Comparison of ENCODE assay signal across 8 cellular contexts in genomic region chr12:45268672-45269406, GRCh38. TPM values are rescaled to one million over a fixed set of nuclear protein-coding genes. Genes with fewer than 3 reads are reported as not detected.
DNase-seq lines count a peak whose midpoint lies in the region; ATAC-seq and TF ChIP-seq lines count a peak whose summit lies in the region.
"Had no signal": no experiment of that assay in that cellular context is flagged by ENCODE, and none has a peak within 500 bp of the region (broad histone marks: within the 10 kb centered on the region; RNA-seq: fewer than 3 reads in every experiment).

No MANE protein-coding gene starts in this region.

- peak overlapping the region; percentile 4 to 35 (median 30) for H3K4me3 Mint-ChIP-seq in nephron
- H3K4me3 Mint-ChIP-seq: stimulated activated naive CD8-positive, alpha-beta T cell treated with anti-CD3 and anti-CD28 coated beads, Interleukin-15, Interleukin-2, amounts not matched to agents 100 ng/mL and 50 ng/mL, for 24 hours had no signal

- peak overlapping the region; percentile 41 for H3K4me3 ChIP-seq in PC-3 (ENCODE audit: low read length)
- no peak overlapping the region for H3K4me3 ChIP-seq in epithelial cell of esophagus (ENCODE audit: low read length)

- TF ChIP-seq CTCF in PC-3 (conservative IDR thresholded peaks at IDR 0.05; ENCODE audit: low read depth, low read length), result peak; percentile 87
- peak; percentile 49 for TF ChIP-seq CTCF in epithelial cell of esophagus (IDR thresholded peaks at IDR 0.05; ENCODE audit: insufficient read depth, low read depth, low read length, missing control alignments)
- TF ChIP-seq CTCF in nephron (IDR thresholded peaks at IDR 0.05; ENCODE audit: unreplicated experiment in 3 of 3), result peak in 2 of 3 experiments; percentile 29 to 33

- H3K4me1 ChIP-seq in PC-3 (ENCODE audit: insufficient read depth, low read length), result peaks cover 32% of the 10 kb centered on the region

- H3K27me3 ChIP-seq in PC-3 (ENCODE audit: low read length), result no peaks in the 10 kb centered on the region

- no peaks in the 10 kb centered on the region for H3K27me3 Mint-ChIP-seq in nephron (ENCODE audit: low read depth)
- H3K27me3 Mint-ChIP-seq: stimulated activated naive CD8-positive, alpha-beta T cell treated with anti-CD3 and anti-CD28 coated beads, Interleukin-15, Interleukin-2, amounts not matched to agents 100 ng/mL and 50 ng/mL, for 24 hours had no signal

- no peaks in the 10 kb centered on the region for H3F3A ChIP-seq in PC-3 (ENCODE audit: low read length, unreplicated experiment)

- H3K36me3 ChIP-seq in PC-3 (ENCODE audit: low read depth, low read length), result no peaks in the 10 kb centered on the region

- no peaks in the 10 kb centered on the region for H3K9me2 ChIP-seq in PC-3 (replicated peaks; ENCODE audit: low read length)

- intact Hi-C loops in PC-3 (cut with micrococcal nuclease), result loop anchor here (1.0 to 2.0 kb wide), 5 partner anchors 35 to 458 kb away; partner anchors contain the start of gene ANO6

- DNase-seq in PC-3 (peak; percentile 95), epithelial cell of esophagus (ENCODE audit: low read depth) (peak; percentile 78), GDM1 (lab: John Stamatoyannopoulos, UW) (no peak)

- no peaks in the 10 kb centered on the region for H3K9me3 ChIP-seq in PC-3 (ENCODE audit: low read length)

- ATAC-seq in GM18511 (IDR thresholded peaks at IDR 0.05; ENCODE audit: unreplicated experiment), result peak; percentile 78
- peak; percentile 60 for ATAC-seq in HG03457 (IDR thresholded peaks at IDR 0.05; ENCODE audit: unreplicated experiment)
- peak; percentile 73 for ATAC-seq in PC-3
- no peak for ATAC-seq in HG03045 (IDR thresholded peaks at IDR 0.05; ENCODE audit: unreplicated experiment)

- BruUV-seq in PC-3 (replicated peaks; lab: Mats Ljungman, UMichigan), result no TSS peak

- H3K79me2 ChIP-seq in PC-3 (ENCODE audit: low read length), result peaks cover 3% of the 10 kb centered on the region

- peaks cover 5% of the 10 kb centered on the region for H3K36me3 Mint-ChIP-seq in nephron (ENCODE audit: low read depth)

- POLR2A ChIA-PET in PC-3 (lab: Charles Lee; ENCODE audit: unreplicated experiment), result interaction anchor here (0.8 kb wide), 1 partner anchor 34 kb away, joined by 8 read pairs; no protein-coding TSS in a partner anchor

- H3K9me3 Mint-ChIP-seq in nephron, result no peaks in the 10 kb centered on the region
- H3K9me3 Mint-ChIP-seq: stimulated activated naive CD8-positive, alpha-beta T cell treated with anti-CD3 and anti-CD28 coated beads, Interleukin-15, Interleukin-2, amounts not matched to agents 100 ng/mL and 50 ng/mL, for 24 hours had no signal

- no peaks in the 10 kb centered on the region for H4K20me1 ChIP-seq in PC-3 (ENCODE audit: low read length)

- peak overlapping the region; percentile 43 for H3K9ac ChIP-seq in PC-3 (ENCODE audit: low read length)

- peaks cover 44% of the 10 kb centered on the region for H3K4me1 Mint-ChIP-seq in nephron

- peak overlapping the region; percentile 92 to 96 (median 96) for H3K27ac Mint-ChIP-seq in nephron
- H3K27ac Mint-ChIP-seq: stimulated activated naive CD8-positive, alpha-beta T cell treated with anti-CD3 and anti-CD28 coated beads, Interleukin-15, Interleukin-2, amounts not matched to agents 100 ng/mL and 50 ng/mL, for 24 hours had no signal

- peak overlapping the region; percentile 88 for H3K27ac ChIP-seq in PC-3 (ENCODE audit: low read length)

- H2AFZ ChIP-seq in PC-3 (ENCODE audit: low read length), result peak overlapping the region; percentile 39; the same call in 1 of the 2 replicates

- H3K4me2 ChIP-seq in PC-3 (ENCODE audit: low read length), result peak overlapping the region; percentile 79

- CTCF ChIA-PET in PC-3 (lab: Charles Lee), result interaction anchor here (0.7 to 1.3 kb wide), 4 partner anchors 40 to 275 kb away, joined by 3 to 5 read pairs (median 4); no protein-coding TSS in a partner anchor

RNA-seq across cellular contexts. Expression of gene ANO6, which starts 52.9 kb away (rescaled TPM):
- total RNA-seq in PC-3 (2014; rRNA removed), result 18.1 and 23.0 TPM in 2 replicates

Comparison
In these comparisons a context has a peak if more than half of its experiments do, and no peak if none do; other contexts are left out.
1. CTCF ChIP-seq: peak in every context shown above with its lines; median percentile 87 in PC-3; 49 in epithelial cell of esophagus; 31 in nephron.